Comparison of ENCODE assay signal across 24 cellular contexts in genomic region chr7:24214670-24215069, GRCh38.
"Had no signal": no experiment of that assay in that cellular context is flagged by ENCODE, and none has a peak within 500 bp of the region (broad histone marks: within the 10 kb centered on the region; RNA-seq: fewer than 3 reads in every experiment).

No MANE protein-coding gene starts in this region.

- H3K27ac ChIP-seq: RWPE1 had no signal

- DNase-seq: IMR-90, Karpas-422, KG1, MG63, NCI-H1092, NCI-H1105 treated with DMSO at 0.1 percent for 48 hours, NCI-H1417 treated with DMSO at 0.1 percent for 48 hours, NCI-H146, NCI-H1694 treated with DMSO at 0.1 percent for 48 hours, NCI-H2029, NCI-H2081 treated with DMSO at 0.1 percent for 48 hours, NCI-H2171, NCI-H226, NCI-H446, NCI-H510A, NCI-H524 treated with DMSO at 0.1 percent for 48 hours, NCI-H69, NCI-H774, PC-3, SHP77, SW 1271 had no signal

- H3K36me3 ChIP-seq: MG63 had no signal

- H3K9me3 ChIP-seq: MG63 had no signal

- ATAC-seq: HepG2, Panc1, PC-3 had no signal

- H3K4me3 ChIP-seq: MG63 had no signal

- H3K27me3 ChIP-seq: MG63 had no signal
